8 cellular contexts compared by ENCODE assay signal in genomic region chr1:89310505-89310904, GRCh38. TPM values are rescaled to one million over a fixed set of nuclear protein-coding genes. Genes with fewer than 3 reads are reported as not detected.
DNase-seq lines count a peak whose midpoint lies in the region; ATAC-seq and TF ChIP-seq lines count a peak whose summit lies in the region.

No MANE protein-coding gene starts in this region.

- H3K27ac ChIP-seq in naive thymus-derived CD4-positive, alpha-beta T cell (ENCODE audit: low read depth, low read length), result peak overlapping the region; percentile 41
- no peak overlapping the region for H3K27ac ChIP-seq in endodermal cell (ENCODE audit: low read depth, low read length)

- H3K4me1 ChIP-seq in naive thymus-derived CD4-positive, alpha-beta T cell (ENCODE audit: control insufficient read depth in 2 of 2, insufficient read depth in 2 of 2, low read length in 2 of 2), result peaks cover 39 to 40% of the 10 kb centered on the region in 2 donors
- no peaks in the 10 kb centered on the region for H3K4me1 ChIP-seq in endodermal cell (ENCODE audit: control insufficient read depth, insufficient read depth, low read length)

- intact Hi-C loops in naive thymus-derived CD4-positive, alpha-beta T cell (cut with micrococcal nuclease), result loop anchor here (1.0 to 2.0 kb wide), 7 partner anchors 10 to 112 kb away; partner anchors contain the start of genes GBP4 (in 1 of the 2) and GBP5 (in 1 of the 2)
- intact Hi-C loops in CD14-positive monocyte (cut with micrococcal nuclease), result no loop called here

- POLR2A ChIA-PET in naive thymus-derived CD4-positive, alpha-beta T cell (lab: Charles Lee), result interaction anchor here (0.9 to 2.0 kb wide), 7 partner anchors 11 to 211 kb away, joined by 3 to 14 read pairs (median 6); no protein-coding TSS in a partner anchor

- no peak overlapping the region for H3K9ac ChIP-seq in endodermal cell (ENCODE audit: extremely low read depth, low read length, poor library complexity, severe bottlenecking)

- H3K4me1 Mint-ChIP-seq in naive thymus-derived CD4-positive, alpha-beta T cell, result peaks cover 29 to 64% (median 57%) of the 10 kb centered on the region in 7 donors
- H3K4me1 Mint-ChIP-seq in endodermal cell, result peaks cover 5% of the 10 kb centered on the region
- peaks cover 33% of the 10 kb centered on the region for H3K4me1 Mint-ChIP-seq in CD14-positive monocyte

- CTCF ChIA-PET in naive thymus-derived CD4-positive, alpha-beta T cell (lab: Charles Lee), result interaction anchor here (0.6 to 2.3 kb wide), 3 partner anchors 11 to 312 kb away, joined by 3 to 6 read pairs (median 3); no protein-coding TSS in a partner anchor

- no peaks in the 10 kb centered on the region for H3K27me3 ChIP-seq in naive thymus-derived CD4-positive, alpha-beta T cell (ENCODE audit: control insufficient read depth in 2 of 2, insufficient read depth in 2 of 2, low read length in 2 of 2)
- no peaks in the 10 kb centered on the region for H3K27me3 ChIP-seq in endodermal cell (ENCODE audit: control insufficient read depth, insufficient read depth, low read length, poor library complexity, severe bottlenecking)

- peaks cover 0 to 30% (median 9%) of the 10 kb centered on the region in 11 donors for H3K9me3 Mint-ChIP-seq in naive thymus-derived CD4-positive, alpha-beta T cell
- H3K9me3 Mint-ChIP-seq in endodermal cell (peaks cover 9% of the 10 kb centered on the region), CD14-positive monocyte (peaks cover 0 to 5% (median 3%) of the 10 kb centered on the region in 7 donors)

- WGBS in endodermal cell (ENCODE audit: insufficient coverage in 1 of 2, insufficient read length in 1 of 2), 2 experiments, result 95 to 100% methylated on average over 1 of the region's 1 CpG

- H3K9me3 ChIP-seq in naive thymus-derived CD4-positive, alpha-beta T cell (ENCODE audit: control insufficient read depth in 2 of 3, low read length in 3 of 3), result no peaks in the 10 kb centered on the region
- peaks cover 8% of the 10 kb centered on the region for H3K9me3 ChIP-seq in endodermal cell (ENCODE audit: control insufficient read depth, low read length)

- no peaks in the 10 kb centered on the region for H3K36me3 ChIP-seq in naive thymus-derived CD4-positive, alpha-beta T cell (ENCODE audit: control insufficient read depth in 2 of 3, insufficient read depth in 3 of 3, low read length in 3 of 3)
- no peaks in the 10 kb centered on the region for H3K36me3 ChIP-seq in endodermal cell (ENCODE audit: control insufficient read depth, insufficient read depth, low read length)

- no peaks in the 10 kb centered on the region for H3K27me3 Mint-ChIP-seq in naive thymus-derived CD4-positive, alpha-beta T cell
- no peaks in the 10 kb centered on the region for H3K27me3 Mint-ChIP-seq in endodermal cell (ENCODE audit: insufficient read depth)
- H3K27me3 Mint-ChIP-seq in CD14-positive monocyte (ENCODE audit: low read depth in 3 of 3), result peaks cover 0 to 1% (median 0%) of the 10 kb centered on the region in 3 donors

- TF ChIP-seq CTCF in astrocyte of the spinal cord (IDR thresholded peaks at IDR 0.05; ENCODE audit: low read depth, low read length) (no peak), endodermal cell (conservative IDR thresholded peaks at IDR 0.05) (no peak), CD14-positive monocyte (IDR thresholded peaks at IDR 0.05) (no peak)

- ATAC-seq in GM18909 (IDR thresholded peaks at IDR 0.05; ENCODE audit: poor library complexity, unreplicated experiment) (peak; percentile 74), HG03280 (IDR thresholded peaks at IDR 0.05; ENCODE audit: unreplicated experiment) (peak; percentile 90)
- ATAC-seq in naive thymus-derived CD4-positive, alpha-beta T cell, result peak; percentile 48

- peak; percentile 10 for DNase-seq in ACHN
- peak; percentile 25 for DNase-seq in astrocyte of the spinal cord (ENCODE audit: low read depth, low spot score)
- peak in 5 of 9 donors; percentile 15 to 38 (median 24) for DNase-seq in naive thymus-derived CD4-positive, alpha-beta T cell
- no peak for DNase-seq in NCI-H748 (lab: John Stamatoyannopoulos, UW; ENCODE audit: unreplicated experiment)
- no peak for DNase-seq in endodermal cell
- no peak for DNase-seq in CD14-positive monocyte (ENCODE audit: low spot score)

- H3K4me3 Mint-ChIP-seq in naive thymus-derived CD4-positive, alpha-beta T cell, result peak overlapping the region in 9 of 10 donors; percentile 33 to 85 (median 69)
- no peak overlapping the region for H3K4me3 Mint-ChIP-seq in endodermal cell
- H3K4me3 Mint-ChIP-seq in CD14-positive monocyte, result peak overlapping the region in 1 of 2 donors; percentile 62

- peak overlapping the region; percentile 76 to 98 (median 89) for H3K27ac Mint-ChIP-seq in naive thymus-derived CD4-positive, alpha-beta T cell
- H3K27ac Mint-ChIP-seq in endodermal cell (no peak overlapping the region), CD14-positive monocyte (peak overlapping the region in 2 of 7 donors; percentile 35 to 69)

- in situ Hi-C loops in ACHN (cut with HindIII; ENCODE audit: low pct_ligation_motif_present, low pct_unique_long_range_greater_than_20kb, low sequenced_read_pairs), result no loop called here
- in situ Hi-C loops in astrocyte of the spinal cord (cut with HindIII; ENCODE audit: low sequenced_read_pairs), result no loop called here

- peaks cover 0 to 64% (median 9%) of the 10 kb centered on the region in 5 donors for H3K36me3 Mint-ChIP-seq in naive thymus-derived CD4-positive, alpha-beta T cell
- H3K36me3 Mint-ChIP-seq in endodermal cell (ENCODE audit: low read depth) (no peaks in the 10 kb centered on the region), CD14-positive monocyte (no peaks in the 10 kb centered on the region)

- H3K4me3 ChIP-seq in astrocyte of the spinal cord (ENCODE audit: low read depth, low read length) (no peak overlapping the region), endodermal cell (ENCODE audit: low read length) (no peak overlapping the region)
- peak overlapping the region; percentile 17 for H3K4me3 ChIP-seq in naive thymus-derived CD4-positive, alpha-beta T cell (ENCODE audit: low read length)

RNA-seq across cellular contexts. Expression of gene GBP5, which starts 37.8 kb away (rescaled TPM):
- total RNA-seq in naive thymus-derived CD4-positive, alpha-beta T cell, result 100 to 1,000 TPM in 2 of 5 experiments, 10 to 100 TPM in 3; 31.8 to 784 (median 53.6) TPM
- polyA plus RNA-seq in naive thymus-derived CD4-positive, alpha-beta T cell, result 10 to 100 TPM; 30.0 to 42.1 TPM
- not detected for total RNA-seq in endodermal cell
- polyA plus RNA-seq in endodermal cell (2013, experiment 1 of 2), result not detected
- not detected for polyA plus RNA-seq in endodermal cell (2013, experiment 2 of 2)
- 10 to 100 TPM in 1 of 2 donors, 1 to 10 TPM in 1; 9.8 to 16.9 TPM for polyA plus RNA-seq in CD14-positive monocyte

RNA-seq across cellular contexts. Expression of gene GBP6, which starts 53.4 kb away (rescaled TPM):
- 1 to 10 TPM in 1 of 5 experiments, under 1 TPM in 3, not detected in 1; 0.19 to 2.8 (median 0.27) TPM for total RNA-seq in naive thymus-derived CD4-positive, alpha-beta T cell
- polyA plus RNA-seq in naive thymus-derived CD4-positive, alpha-beta T cell, result under 1 TPM in 1 of 2 donors, not detected in 1; 0.14 TPM
- not detected for total RNA-seq in endodermal cell
- not detected for polyA plus RNA-seq in endodermal cell (2013, experiment 1 of 2)
- not detected for polyA plus RNA-seq in endodermal cell (2013, experiment 2 of 2)
- not detected for polyA plus RNA-seq in CD14-positive monocyte

Comparison
In these comparisons a context has a peak if more than half of its experiments do, and no peak if none do; other contexts are left out.
1. DNase-seq: peak in ACHN (single experiment), astrocyte of the spinal cord (single experiment) and naive thymus-derived CD4-positive, alpha-beta T cell (5 of 9); none in NCI-H748 (single experiment), endodermal cell (single experiment) and CD14-positive monocyte (single experiment).
2. RNA of gene GBP5, which starts 37.8 kb away (total RNA-seq): 31.8 to 784 TPM in naive thymus-derived CD4-positive, alpha-beta T cell; not detected in endodermal cell; every median in the first group is over 10 times any median in the second.
3. intact Hi-C loops: an anchor here in naive thymus-derived CD4-positive, alpha-beta T cell (1.0 to 2.0 kb wide); none called in CD14-positive monocyte.
4. Peak in every context shown above with its lines, with median percentiles within 50 percentile points of each other: ATAC-seq.